ENCODE assay signal across 12 cellular contexts in genomic region chr15:70014860-70015490, GRCh38.
A peak's percentile ranks its signal among the peaks of the same experiment; 100 is the strongest.
DNase-seq lines count a peak whose midpoint lies in the region; ATAC-seq, FAIRE-seq and TF ChIP-seq lines count a peak whose summit lies in the region.
"Had no signal": no experiment of that assay in that cellular context is flagged by ENCODE, and none has a peak within 500 bp of the region (broad histone marks: within the 10 kb centered on the region; RNA-seq: fewer than 3 reads in every experiment).

No MANE protein-coding gene starts in this region.

- intact Hi-C loops in left colon (cut with DNase I, micrococcal nuclease), result no loop called here
- intact Hi-C loops in psoas muscle (cut with DNase I), result no loop called here

- no peak overlapping the region for H3K4me3 ChIP-seq in psoas muscle
- H3K4me3 ChIP-seq: lung had no signal

- WGBS in psoas muscle, 3 donors, result 68 to 79% (median 74%) methylated on average over 9 of the region's 9 CpGs

- H3K27ac ChIP-seq in psoas muscle, result no peak overlapping the region

- no peaks in the 10 kb centered on the region for H3K9me3 ChIP-seq in psoas muscle

- TF ChIP-seq CTCF in psoas muscle (IDR thresholded peaks at IDR 0.05), result no peak

- ATAC-seq in GM21515 (IDR thresholded peaks at IDR 0.05; ENCODE audit: unreplicated experiment) (peak; percentile 79), HG03439 (IDR thresholded peaks at IDR 0.05; ENCODE audit: unreplicated experiment) (peak; percentile 75), left colon (peak; percentile 62), psoas muscle (no peak)

- no peaks in the 10 kb centered on the region for H3K36me3 ChIP-seq in psoas muscle (ENCODE audit: insufficient read depth in 1 of 2, low read depth in 1 of 2)

- FAIRE-seq in GM18507 (lab: Jason Lieb, UNC), result peak; percentile 100
- FAIRE-seq: bronchial epithelial cell had no signal

- DNase-seq in GM18507 (ENCODE audit: extremely low spot score, insufficient read length, low read depth) (peak; percentile 83), left colon (peak; percentile 53 to 57), psoas muscle (no peak), epidermal melanocyte (ENCODE audit: insufficient read length, low spot score) (no peak)
- no peak for DNase-seq in stimulated activated CD4-positive, alpha-beta T cell treated with anti-CD3 and anti-CD28 coated beads, Interleukin-4, amount 100 ng/mL, for 24 hours
- no peak for DNase-seq in activated CD4-positive, alpha-beta T cell treated with anti-CD3 and anti-CD28 coated beads, Interleukin-2, amount 50 U/mL, for 4 hours
- DNase-seq: HCEC 1CT, SW 1271 had no signal

- H3K4me1 ChIP-seq in psoas muscle, result no peaks in the 10 kb centered on the region

- H3K27me3 ChIP-seq in psoas muscle (ENCODE audit: insufficient read depth in 3 of 3, low read length in 2 of 3), result no peaks in the 10 kb centered on the region

Comparison
In these comparisons a context has a peak if more than half of its experiments do, and no peak if none do; other contexts are left out.
1. DNase-seq: peak in GM18507 (single experiment) and left colon (2 of 2); none in stimulated activated CD4-positive, alpha-beta T cell treated with anti-CD3 and anti-CD28 coated beads, Interleukin-4, amount 100 ng/mL, for 24 hours (single experiment), psoas muscle (0 of 2), activated CD4-positive, alpha-beta T cell treated with anti-CD3 and anti-CD28 coated beads, Interleukin-2, amount 50 U/mL, for 4 hours (0 of 2) and epidermal melanocyte (single experiment).
2. ATAC-seq: peak in GM21515 (single experiment), HG03439 (single experiment) and left colon (single experiment); none in psoas muscle (0 of 4).